Comparison of ENCODE assay signal across 8 cellular contexts in the genomic region with DNA sequence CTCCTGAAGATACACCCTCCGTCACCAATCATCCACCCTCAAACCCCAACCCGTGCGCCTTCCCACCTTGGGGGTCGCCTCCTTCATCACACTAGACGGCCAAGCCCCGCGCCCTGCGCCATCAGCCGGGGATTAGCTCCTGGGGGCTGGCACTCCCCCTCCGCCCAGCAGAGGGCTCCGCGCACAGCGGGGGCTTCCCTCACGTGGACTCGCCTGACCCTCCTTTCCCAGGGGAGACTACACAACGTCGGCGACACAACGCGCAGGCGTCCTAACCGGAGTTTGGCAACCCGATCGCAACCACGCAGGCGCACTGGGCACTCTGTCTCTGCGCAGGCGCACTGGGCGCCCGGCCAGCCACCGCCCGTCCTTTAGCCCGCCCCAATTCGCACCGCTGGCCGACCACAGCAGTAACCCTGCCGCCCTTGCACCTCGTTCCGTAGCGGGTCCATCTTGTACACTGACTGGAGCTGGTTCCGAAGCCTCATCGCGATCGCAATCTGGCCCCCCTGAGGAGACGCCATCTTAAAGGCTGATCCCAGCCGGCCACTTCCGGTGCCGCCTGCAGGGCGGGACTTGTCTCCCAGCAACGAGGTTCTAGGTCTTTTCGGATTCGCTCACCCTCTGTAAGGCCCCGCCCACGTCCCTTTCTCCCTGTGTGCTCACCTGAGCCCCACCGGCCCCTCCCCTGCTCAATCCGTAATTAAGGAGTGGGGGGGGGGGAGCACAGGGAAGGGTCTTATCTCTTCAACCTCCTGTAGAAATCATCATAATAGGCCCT. TPM values are rescaled to one million over a fixed set of nuclear protein-coding genes. Genes with fewer than 3 reads are reported as not detected.
DNase-seq lines count a peak whose midpoint lies in the region; ATAC-seq and TF ChIP-seq lines count a peak whose summit lies in the region.

A gene (minus strand): TSS at position 551 of the 781 bp plus-strand sequence. CDS start 27 bp downstream, at position 524.

- H3K36me3 ChIP-seq in CD4-positive, alpha-beta memory T cell (ENCODE audit: insufficient read depth, low read length), result peaks cover 15% of the 10 kb centered on the region

- peaks cover 0 to 4% (median 0%) of the 10 kb centered on the region in 8 donors for H3K9me3 Mint-ChIP-seq in CD4-positive, alpha-beta memory T cell
- H3K9me3 Mint-ChIP-seq in activated CD4-positive, alpha-beta memory T cell treated with anti-CD3 and anti-CD28 coated beads for 36 hours, result no peaks in the 10 kb centered on the region

- WGBS in lower leg skin, 2 donors, result 1% methylated on average over 24 to 46 of the region's 56 CpGs

- DNase-seq in CD4-positive, alpha-beta memory T cell, result peak; percentile 98 to 99 (median 98)
- peak; percentile 99 for DNase-seq in NCI-H82 treated with DMSO at 0.1 percent for 48 hours (lab: John Stamatoyannopoulos, UW; ENCODE audit: unreplicated experiment)
- DNase-seq in activated CD4-positive, alpha-beta memory T cell treated with anti-CD3 and anti-CD28 coated beads for 36 hours, result peak; percentile 99
- DNase-seq in dorsolateral prefrontal cortex, result peak; percentile 91 to 99 (median 98)
- DNase-seq in lower leg skin (ENCODE audit: low spot score in 2 of 2), result peak; percentile 99 to 100
- peak; percentile 98 to 99 for DNase-seq in stimulated activated CD4-positive, alpha-beta T cell treated with anti-CD3 and anti-CD28 coated beads, Interleukin-4, amount 100 ng/mL, for 48 hours (ENCODE audit: low read depth in 2 of 2)

- H3K27me3 Mint-ChIP-seq in CD4-positive, alpha-beta memory T cell, result peaks cover 16 to 45% of the 10 kb centered on the region in 2 donors
- H3K27me3 Mint-ChIP-seq in activated CD4-positive, alpha-beta memory T cell treated with anti-CD3 and anti-CD28 coated beads for 36 hours, result peaks cover 33% of the 10 kb centered on the region

- no peaks in the 10 kb centered on the region for H3K9me3 ChIP-seq in CD4-positive, alpha-beta memory T cell (ENCODE audit: control insufficient read depth in 1 of 2, low read length in 2 of 2)

- TF ChIP-seq POLR2A in lower leg skin (IDR thresholded peaks at IDR 0.05), result no peak

- H3K27ac Mint-ChIP-seq in CD4-positive, alpha-beta memory T cell, result peak within 1 kb of the TSS; percentile 97 to 100 (median 100)
- peak within 1 kb of the TSS; percentile 98 for H3K27ac Mint-ChIP-seq in activated CD4-positive, alpha-beta memory T cell treated with anti-CD3 and anti-CD28 coated beads for 36 hours

- H3K4me3 Mint-ChIP-seq in CD4-positive, alpha-beta memory T cell, result peak within 1 kb of the TSS; percentile 98 to 100 (median 100)
- H3K4me3 Mint-ChIP-seq in activated CD4-positive, alpha-beta memory T cell treated with anti-CD3 and anti-CD28 coated beads for 36 hours, result peak within 1 kb of the TSS; percentile 91

- POLR2A ChIA-PET in CD4-positive, alpha-beta memory T cell (lab: Charles Lee; ENCODE audit: partially characterized antibody), result interaction anchor here (0.9 to 7.0 kb wide), 12 partner anchors 9 to 86 kb away, joined by 3 to 60 read pairs (median 8); a partner anchor contains a TSS
- POLR2A ChIA-PET in activated CD4-positive, alpha-beta memory T cell treated with anti-CD3 and anti-CD28 coated beads for 36 hours (lab: Charles Lee), result interaction anchor here (0.5 to 1.9 kb wide), 5 partner anchors 10 to 24 kb away, joined by 3 to 6 read pairs (median 4); no protein-coding TSS in a partner anchor

- peaks cover 18 to 64% (median 46%) of the 10 kb centered on the region in 4 donors for H3K4me1 Mint-ChIP-seq in CD4-positive, alpha-beta memory T cell
- peaks cover 48% of the 10 kb centered on the region for H3K4me1 Mint-ChIP-seq in activated CD4-positive, alpha-beta memory T cell treated with anti-CD3 and anti-CD28 coated beads for 36 hours (ENCODE audit: low read depth)

- peak in 45 of 56 donors; percentile 6 to 59 (median 37) for TF ChIP-seq CTCF in dorsolateral prefrontal cortex (IDR thresholded peaks at IDR 0.05 in 54 of 56, conservative IDR thresholded peaks at IDR 0.05 in 2 of 56; ENCODE audit: low read depth in 1 of 56, partially characterized antibody in 56 of 56)
- TF ChIP-seq CTCF in lower leg skin (IDR thresholded peaks at IDR 0.05), result peak in 1 of 3 donors; percentile 27

- peak; percentile 91 for ATAC-seq in GM19438 (IDR thresholded peaks at IDR 0.05; ENCODE audit: low read depth, unreplicated experiment)
- peak; percentile 80 for ATAC-seq in HG03575 (IDR thresholded peaks at IDR 0.05; ENCODE audit: extremely low read depth, insufficient number of reproducible peaks, low FRiP score, unreplicated experiment)

- peak within 1 kb of the TSS; percentile 83 to 97 for H3K4me3 ChIP-seq in CD4-positive, alpha-beta memory T cell (ENCODE audit: low read length in 2 of 2)
- H3K4me3 ChIP-seq in dorsolateral prefrontal cortex (peak within 1 kb of the TSS; percentile 56 to 98 (median 86)), lower leg skin (ENCODE audit: low read depth, poor library complexity, severe bottlenecking) (peak within 1 kb of the TSS; percentile 67)

- H3K27ac ChIP-seq in CD4-positive, alpha-beta memory T cell (ENCODE audit: low read depth, low read length), result peak within 1 kb of the TSS; percentile 98
- H3K27ac ChIP-seq in dorsolateral prefrontal cortex, result peak within 1 kb of the TSS; percentile 91 to 100 (median 99)

- peaks cover 19% of the 10 kb centered on the region for H3K27me3 ChIP-seq in CD4-positive, alpha-beta memory T cell (ENCODE audit: insufficient read depth, low read length)
- peaks cover 0 to 57% (median 39%) of the 10 kb centered on the region in 45 donors for H3K27me3 ChIP-seq in dorsolateral prefrontal cortex

- peaks cover 30 to 34% of the 10 kb centered on the region in 2 donors for H3K36me3 Mint-ChIP-seq in CD4-positive, alpha-beta memory T cell
- H3K36me3 Mint-ChIP-seq in activated CD4-positive, alpha-beta memory T cell treated with anti-CD3 and anti-CD28 coated beads for 36 hours, result peaks cover 30% of the 10 kb centered on the region

- intact Hi-C loops in CD4-positive, alpha-beta memory T cell (cut with micrococcal nuclease), result loop anchor here (1.0 to 2.0 kb wide), 5 partner anchors 22 to 53 kb away; a partner anchor contains a TSS
- intact Hi-C loops in activated CD4-positive, alpha-beta memory T cell treated with anti-CD3 and anti-CD28 coated beads for 36 hours (cut with micrococcal nuclease), result loop anchor here (1.0 kb wide), 4 partner anchors 8 to 49 kb away; a partner anchor contains a TSS
- intact Hi-C loops in dorsolateral prefrontal cortex (cut with DNase I) (loop anchor here in 1 of 2 donors (1.0 to 2.0 kb wide), 2 partner anchors 21 to 24 kb away; a partner anchor contains a TSS), lower leg skin (cut with DNase I; ENCODE audit: low total_unique reads) (no loop called here)

- CTCF ChIA-PET in CD4-positive, alpha-beta memory T cell (lab: Charles Lee; ENCODE audit: partially characterized antibody), result interaction anchor here (0.5 to 2.1 kb wide), 6 partner anchors 23 to 86 kb away, joined by 3 to 9 read pairs (median 3); a partner anchor contains a TSS
- CTCF ChIA-PET in activated CD4-positive, alpha-beta memory T cell treated with anti-CD3 and anti-CD28 coated beads for 36 hours (lab: Charles Lee), result interaction anchor here (0.7 to 2.0 kb wide), 3 partner anchors 14 to 60 kb away, joined by 3 to 7 read pairs (median 3); a partner anchor contains a TSS

- H3K4me1 ChIP-seq in CD4-positive, alpha-beta memory T cell (ENCODE audit: insufficient read depth, low read length), result peaks cover 40% of the 10 kb centered on the region

RNA-seq across cellular contexts. Expression of the gene that starts here (rescaled TPM):
- total RNA-seq in CD4-positive, alpha-beta memory T cell, result 10 to 100 TPM; 31.1 to 42.2 TPM
- 10 to 100 TPM; 10.4 to 16.7 TPM for polyA plus RNA-seq in CD4-positive, alpha-beta memory T cell
- total RNA-seq in activated CD4-positive, alpha-beta memory T cell treated with anti-CD3 and anti-CD28 coated beads for 36 hours, result 10 to 100 TPM; 22.6 to 26.0 TPM
- total RNA-seq in dorsolateral prefrontal cortex, result 10 to 100 TPM; 12.1 to 39.8 (median 22.4) TPM
- 10 to 100 TPM; 13.3 to 38.4 (median 24.1) TPM for total RNA-seq in lower leg skin

Comparison
In these comparisons a context has a peak if more than half of its experiments do, and no peak if none do; other contexts are left out.
1. Peak in every context shown above with its lines: DNase-seq, ATAC-seq, H3K4me3 ChIP-seq and H3K27ac ChIP-seq.